Comparison of ENCODE assay signal across 1 cellular context in genomic region chr2:113840463-113840975, GRCh38.
TF ChIP-seq lines count a peak whose summit lies in the region.

No MANE protein-coding gene starts in this region.

TF ChIP-seq in SK-N-SH treated with all-trans-retinoic acid at 6 μM for 48 hours, 23 proteins besides CTCF, POLR2A, EP300 and RAD21 (continued from another document):
- TF ChIP-seq POU6F1 (CRISPR knock-in tag; IDR thresholded peaks at IDR 0.05; ENCODE audit: borderline replicate concordance, low read depth) (no peak), ZNF565 (CRISPR knock-in tag; conservative IDR thresholded peaks at IDR 0.05; ENCODE audit: low read depth) (no peak), ARNTL (CRISPR knock-in tag; IDR thresholded peaks at IDR 0.05; ENCODE audit: borderline replicate concordance, low read depth) (no peak), ISL1 (CRISPR knock-in tag; IDR thresholded peaks at IDR 0.05) (no peak), PPARA (CRISPR knock-in tag; IDR thresholded peaks at IDR 0.05; ENCODE audit: borderline replicate concordance) (no peak), ZNF8 (CRISPR knock-in tag; IDR thresholded peaks at IDR 0.05) (no peak), TCF4 (CRISPR knock-in tag; IDR thresholded peaks at IDR 0.05; ENCODE audit: borderline replicate concordance) (no peak), CSDC2 (CRISPR knock-in tag; IDR thresholded peaks at IDR 0.05) (no peak), ZFP3 (CRISPR knock-in tag; IDR thresholded peaks at IDR 0.05) (no peak), CSRNP3 (CRISPR knock-in tag; IDR thresholded peaks at IDR 0.05) (no peak)
TF ChIP-seq in SK-N-SH treated with all-trans-retinoic acid at 6 μM for 48 hours: peak in this region for 0.
